In genomic region chr12:47353508-47353907, GRCh38 we compare ENCODE assay signal across 20 cellular contexts.
DNase-seq lines count a peak whose midpoint lies in the region; ATAC-seq and TF ChIP-seq lines count a peak whose summit lies in the region.
"Had no signal": no experiment of that assay in that cellular context is flagged by ENCODE, and none has a peak within 500 bp of the region (broad histone marks: within the 10 kb centered on the region; RNA-seq: fewer than 3 reads in every experiment).

No MANE protein-coding gene starts in this region.

- H3K4me1 Mint-ChIP-seq in activated CD4-positive, alpha-beta T cell treated with anti-CD3 and anti-CD28 coated beads, Interleukin-2, amount 10 ng/mL, durations not matched to agents 24 days and 14 days, result peaks cover 72% of the 10 kb centered on the region
- peaks cover 76% of the 10 kb centered on the region for H3K4me1 Mint-ChIP-seq in CD8-positive, alpha-beta T cell (ENCODE audit: low read depth)
- peaks cover 70% of the 10 kb centered on the region for H3K4me1 Mint-ChIP-seq in activated T-helper 2 cell treated with anti-CD3 and anti-CD28 coated beads, Interferon-gamma antibody, Interleukin-2, Interleukin-4, amounts not matched to agents 10 μg/mL and 5 μg/mL and 100 μg/mL, durations not matched to agents 14 hours and 24 hours and 36 hours (ENCODE audit: low read depth)
- peaks cover 39 to 90% (median 82%) of the 10 kb centered on the region in 7 donors for H3K4me1 Mint-ChIP-seq in naive thymus-derived CD4-positive, alpha-beta T cell

- TF ChIP-seq CTCF in CD8-positive, alpha-beta T cell (IDR thresholded peaks at IDR 0.05), result no peak

- intact Hi-C loops in activated CD4-positive, alpha-beta T cell treated with anti-CD3 and anti-CD28 coated beads, Interleukin-2, amount 10 ng/mL, durations not matched to agents 24 days and 14 days (cut with micrococcal nuclease), result loop anchor here (10.0 kb wide), 1 partner anchor 1139 kb away; no protein-coding TSS in a partner anchor
- intact Hi-C loops in CD8-positive, alpha-beta T cell (cut with DNase I, micrococcal nuclease), result no loop called here
- intact Hi-C loops in activated T-helper 2 cell treated with anti-CD3 and anti-CD28 coated beads, Interferon-gamma antibody, Interleukin-2, Interleukin-4, amounts not matched to agents 10 μg/mL and 5 μg/mL and 100 μg/mL, durations not matched to agents 14 hours and 24 hours and 36 hours (cut with micrococcal nuclease), result loop anchor here (2.0 to 10.0 kb wide), 4 partner anchors 13 to 979 kb away; partner anchors contain the start of gene SLC38A2
- intact Hi-C loops in naive thymus-derived CD4-positive, alpha-beta T cell (cut with micrococcal nuclease), result no loop called here

- H3K4me3 ChIP-seq in CD8-positive, alpha-beta T cell (ENCODE audit: low read depth, low read length), result no peak overlapping the region
- no peak overlapping the region for H3K4me3 ChIP-seq in naive thymus-derived CD4-positive, alpha-beta T cell (ENCODE audit: low read length)
- H3K4me3 ChIP-seq: body of pancreas, esophagus muscularis mucosa, gastrocnemius medialis, GM23248, thyroid gland had no signal

- no peaks in the 10 kb centered on the region for H3K27me3 Mint-ChIP-seq in activated CD4-positive, alpha-beta T cell treated with anti-CD3 and anti-CD28 coated beads, Interleukin-2, amount 10 ng/mL, durations not matched to agents 24 days and 14 days
- H3K27me3 Mint-ChIP-seq in CD8-positive, alpha-beta T cell (ENCODE audit: low read depth), result no peaks in the 10 kb centered on the region
- H3K27me3 Mint-ChIP-seq in activated T-helper 2 cell treated with anti-CD3 and anti-CD28 coated beads, Interferon-gamma antibody, Interleukin-2, Interleukin-4, amounts not matched to agents 10 μg/mL and 5 μg/mL and 100 μg/mL, durations not matched to agents 14 hours and 24 hours and 36 hours (ENCODE audit: low read depth), result no peaks in the 10 kb centered on the region
- no peaks in the 10 kb centered on the region for H3K27me3 Mint-ChIP-seq in naive thymus-derived CD4-positive, alpha-beta T cell

- H3K27ac Mint-ChIP-seq in activated CD4-positive, alpha-beta T cell treated with anti-CD3 and anti-CD28 coated beads, Interleukin-2, amount 10 ng/mL, durations not matched to agents 24 days and 14 days, result peak overlapping the region; percentile 94
- peak overlapping the region; percentile 65 for H3K27ac Mint-ChIP-seq in CD8-positive, alpha-beta T cell
- H3K27ac Mint-ChIP-seq in activated T-helper 2 cell treated with anti-CD3 and anti-CD28 coated beads, Interferon-gamma antibody, Interleukin-2, Interleukin-4, amounts not matched to agents 10 μg/mL and 5 μg/mL and 100 μg/mL, durations not matched to agents 14 hours and 24 hours and 36 hours, result peak overlapping the region; percentile 86
- peak overlapping the region in 5 of 9 donors; percentile 8 to 86 (median 38) for H3K27ac Mint-ChIP-seq in naive thymus-derived CD4-positive, alpha-beta T cell

- POLR2A ChIA-PET in CD8-positive, alpha-beta T cell (lab: Charles Lee), result interaction anchor here (0.7 kb wide), 1 partner anchor 198 kb away, joined by 3 read pairs; no protein-coding TSS in a partner anchor
- POLR2A ChIA-PET in naive thymus-derived CD4-positive, alpha-beta T cell (lab: Charles Lee), result interaction anchor here (0.6 to 1.2 kb wide), 4 partner anchors 9 to 137 kb away, joined by 3 to 4 read pairs (median 3); no protein-coding TSS in a partner anchor

- CTCF ChIA-PET in CD8-positive, alpha-beta T cell (lab: Charles Lee), result no interaction called here
- CTCF ChIA-PET in naive thymus-derived CD4-positive, alpha-beta T cell (lab: Charles Lee), result no interaction called here

- no peak overlapping the region for H3K27ac ChIP-seq in CD8-positive, alpha-beta T cell (ENCODE audit: low read depth, low read length)
- no peak overlapping the region for H3K27ac ChIP-seq in naive thymus-derived CD4-positive, alpha-beta T cell (ENCODE audit: low read depth, low read length)
- H3K27ac ChIP-seq: body of pancreas, esophagus muscularis mucosa, gastrocnemius medialis, GM23248, thyroid gland had no signal

- no peaks in the 10 kb centered on the region for H3K36me3 ChIP-seq in CD8-positive, alpha-beta T cell (ENCODE audit: insufficient read depth, low read length)
- H3K36me3 ChIP-seq in naive thymus-derived CD4-positive, alpha-beta T cell (ENCODE audit: control insufficient read depth in 2 of 3, insufficient read depth in 3 of 3, low read length in 3 of 3), result no peaks in the 10 kb centered on the region
- H3K36me3 ChIP-seq: BE2C, esophagus muscularis mucosa, gastrocnemius medialis, thyroid gland had no signal

- H3K36me3 Mint-ChIP-seq in activated CD4-positive, alpha-beta T cell treated with anti-CD3 and anti-CD28 coated beads, Interleukin-2, amount 10 ng/mL, durations not matched to agents 24 days and 14 days (ENCODE audit: low read depth), result peaks cover 26% of the 10 kb centered on the region
- peaks cover 28% of the 10 kb centered on the region for H3K36me3 Mint-ChIP-seq in CD8-positive, alpha-beta T cell
- H3K36me3 Mint-ChIP-seq in activated T-helper 2 cell treated with anti-CD3 and anti-CD28 coated beads, Interferon-gamma antibody, Interleukin-2, Interleukin-4, amounts not matched to agents 10 μg/mL and 5 μg/mL and 100 μg/mL, durations not matched to agents 14 hours and 24 hours and 36 hours (ENCODE audit: low read depth), result peaks cover 30% of the 10 kb centered on the region
- peaks cover 7 to 23% (median 22%) of the 10 kb centered on the region in 5 donors for H3K36me3 Mint-ChIP-seq in naive thymus-derived CD4-positive, alpha-beta T cell

- peaks cover 66% of the 10 kb centered on the region for H3K4me1 ChIP-seq in CD8-positive, alpha-beta T cell (ENCODE audit: insufficient read depth, low read length)
- peaks cover 19 to 49% of the 10 kb centered on the region in 2 donors for H3K4me1 ChIP-seq in naive thymus-derived CD4-positive, alpha-beta T cell (ENCODE audit: control insufficient read depth in 2 of 2, insufficient read depth in 2 of 2, low read length in 2 of 2)
- H3K4me1 ChIP-seq: BE2C, body of pancreas, esophagus muscularis mucosa, gastrocnemius medialis, thyroid gland had no signal

- peak overlapping the region; percentile 84 for H3K4me3 Mint-ChIP-seq in activated CD4-positive, alpha-beta T cell treated with anti-CD3 and anti-CD28 coated beads, Interleukin-2, amount 10 ng/mL, durations not matched to agents 24 days and 14 days
- H3K4me3 Mint-ChIP-seq in CD8-positive, alpha-beta T cell, result peak overlapping the region; percentile 44
- peak overlapping the region; percentile 78 for H3K4me3 Mint-ChIP-seq in activated T-helper 2 cell treated with anti-CD3 and anti-CD28 coated beads, Interferon-gamma antibody, Interleukin-2, Interleukin-4, amounts not matched to agents 10 μg/mL and 5 μg/mL and 100 μg/mL, durations not matched to agents 14 hours and 24 hours and 36 hours (ENCODE audit: low read depth)
- H3K4me3 Mint-ChIP-seq in naive thymus-derived CD4-positive, alpha-beta T cell, result peak overlapping the region in 3 of 10 donors; percentile 5 to 79 (median 16)

- no peak for ATAC-seq in CD8-positive, alpha-beta T cell
- ATAC-seq in naive thymus-derived CD4-positive, alpha-beta T cell, result no peak
- no peak for ATAC-seq in GM19467 (IDR thresholded peaks at IDR 0.05; ENCODE audit: unreplicated experiment)
- ATAC-seq in GM19351 (IDR thresholded peaks at IDR 0.05; ENCODE audit: unreplicated experiment), result no peak
- ATAC-seq: body of pancreas, gastrocnemius medialis had no signal

- DNase-seq in activated CD4-positive, alpha-beta T cell treated with anti-CD3 and anti-CD28 coated beads, Interleukin-2, amount 10 ng/mL, durations not matched to agents 24 days and 14 days, result peak; percentile 58
- no peak for DNase-seq in activated CD4-positive, alpha-beta T cell treated with anti-CD3 and anti-CD28 coated beads for 4 hours
- no peak for DNase-seq in CD8-positive, alpha-beta T cell
- no peak for DNase-seq in activated T-helper 2 cell treated with anti-CD3 and anti-CD28 coated beads, Interferon-gamma antibody, Interleukin-2, Interleukin-4, amounts not matched to agents 10 μg/mL and 5 μg/mL and 100 μg/mL, durations not matched to agents 14 hours and 24 hours and 36 hours (ENCODE audit: low spot score)
- DNase-seq in naive thymus-derived CD4-positive, alpha-beta T cell, result no peak
- no peak for DNase-seq in AG20443 (ENCODE audit: low spot score)
- DNase-seq: BE2C; body of pancreas; effector memory CD4-positive, alpha-beta T cell; EL; gastrocnemius medialis; GM23248; hippocampal formation; KG1; NCI-H526 treated with DMSO at 0.1 percent for 48 hours; nucleus accumbens; thyroid gland had no signal

- peaks cover 3% of the 10 kb centered on the region for H3K9me3 Mint-ChIP-seq in activated CD4-positive, alpha-beta T cell treated with anti-CD3 and anti-CD28 coated beads, Interleukin-2, amount 10 ng/mL, durations not matched to agents 24 days and 14 days
- no peaks in the 10 kb centered on the region for H3K9me3 Mint-ChIP-seq in CD8-positive, alpha-beta T cell
- no peaks in the 10 kb centered on the region for H3K9me3 Mint-ChIP-seq in activated T-helper 2 cell treated with anti-CD3 and anti-CD28 coated beads, Interferon-gamma antibody, Interleukin-2, Interleukin-4, amounts not matched to agents 10 μg/mL and 5 μg/mL and 100 μg/mL, durations not matched to agents 14 hours and 24 hours and 36 hours
- peaks cover 0 to 16% (median 9%) of the 10 kb centered on the region in 11 donors for H3K9me3 Mint-ChIP-seq in naive thymus-derived CD4-positive, alpha-beta T cell

- H3K9me3 ChIP-seq in CD8-positive, alpha-beta T cell (ENCODE audit: low read length), result no peaks in the 10 kb centered on the region
- H3K9me3 ChIP-seq in naive thymus-derived CD4-positive, alpha-beta T cell (ENCODE audit: control insufficient read depth in 2 of 3, low read length in 3 of 3), result no peaks in the 10 kb centered on the region
- H3K9me3 ChIP-seq: BE2C, body of pancreas, esophagus muscularis mucosa, gastrocnemius medialis, thyroid gland had no signal

- H3K27me3 ChIP-seq in CD8-positive, alpha-beta T cell (ENCODE audit: insufficient read depth, low read length), result no peaks in the 10 kb centered on the region
- no peaks in the 10 kb centered on the region for H3K27me3 ChIP-seq in naive thymus-derived CD4-positive, alpha-beta T cell (ENCODE audit: control insufficient read depth in 2 of 2, insufficient read depth in 2 of 2, low read length in 2 of 2)
- H3K27me3 ChIP-seq: BE2C, body of pancreas, esophagus muscularis mucosa, gastrocnemius medialis, thyroid gland had no signal

Comparison
In these comparisons a context has a peak if more than half of its experiments do, and no peak if none do; other contexts are left out.
1. H3K27ac Mint-ChIP-seq: peak in every context shown above with its lines; median percentile 94 in activated CD4-positive, alpha-beta T cell treated with anti-CD3 and anti-CD28 coated beads, Interleukin-2, amount 10 ng/mL, durations not matched to agents 24 days and 14 days; 86 in activated T-helper 2 cell treated with anti-CD3 and anti-CD28 coated beads, Interferon-gamma antibody, Interleukin-2, Interleukin-4, amounts not matched to agents 10 μg/mL and 5 μg/mL and 100 μg/mL, durations not matched to agents 14 hours and 24 hours and 36 hours; 65 in CD8-positive, alpha-beta T cell; 38 in naive thymus-derived CD4-positive, alpha-beta T cell.
2. intact Hi-C loops: an anchor here in activated CD4-positive, alpha-beta T cell treated with anti-CD3 and anti-CD28 coated beads, Interleukin-2, amount 10 ng/mL, durations not matched to agents 24 days and 14 days (10.0 kb wide) and activated T-helper 2 cell treated with anti-CD3 and anti-CD28 coated beads, Interferon-gamma antibody, Interleukin-2, Interleukin-4, amounts not matched to agents 10 μg/mL and 5 μg/mL and 100 μg/mL, durations not matched to agents 14 hours and 24 hours and 36 hours (2.0 to 10.0 kb wide); none called in CD8-positive, alpha-beta T cell and naive thymus-derived CD4-positive, alpha-beta T cell.